In the genomic region with DNA sequence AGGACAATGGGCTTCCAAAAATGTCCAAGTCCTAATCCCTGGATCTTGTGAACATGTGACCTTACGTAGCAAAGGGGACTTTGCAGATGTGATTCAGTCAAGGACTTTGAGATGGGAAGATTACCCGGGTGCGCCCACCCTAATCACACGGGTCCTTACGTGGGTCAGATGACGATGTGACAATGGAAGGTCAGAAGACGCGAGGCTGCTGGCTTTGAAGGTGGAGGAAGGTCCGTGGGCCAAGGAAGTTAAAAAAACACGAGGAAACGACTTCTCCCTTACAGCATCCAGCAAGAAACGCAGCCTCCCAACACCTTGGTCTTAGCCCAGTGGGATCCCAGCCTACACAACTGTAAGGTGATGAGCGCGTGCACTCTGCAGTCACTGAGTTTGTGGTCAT, we compare ENCODE assay signal across 13 cellular contexts.
"Had no signal": no experiment of that assay in that cellular context is flagged by ENCODE, and none has a peak within 500 bp of the region (broad histone marks: within the 10 kb centered on the region; RNA-seq: fewer than 3 reads in every experiment).

No MANE protein-coding gene starts in this region.

- H3K27ac ChIP-seq: foreskin keratinocyte, hepatocyte, ovary, upper lobe of left lung had no signal

- ATAC-seq: foreskin keratinocyte; left cardiac atrium; natural killer cell; right cardiac atrium; stimulated activated naive B cell treated with anti-CD40 and anti-IgM and Interleukin-4, amounts not matched to agents 10 μg/mL and 1 μg/mL and 100 μg/mL, for 72 hours had no signal

- H3K9me3 ChIP-seq: ovary, upper lobe of left lung had no signal

- H3K36me3 ChIP-seq: ovary, upper lobe of left lung had no signal

- H3K27me3 ChIP-seq: foreskin keratinocyte, hepatocyte, ovary, upper lobe of left lung had no signal

- H3K4me3 ChIP-seq: hepatocyte, ovary, upper lobe of left lung had no signal

- DNase-seq: cerebellar nuclear complex; foreskin keratinocyte; kidney; left cardiac atrium; natural killer cell; right cardiac atrium; stimulated activated CD4-positive, alpha-beta T cell treated with anti-CD3 and anti-CD28 coated beads, Interleukin-15, amount 100 ng/mL, for 24 hours; stimulated activated CD4-positive, alpha-beta T cell treated with anti-CD3 and anti-CD28 coated beads, Interleukin-1b, Interleukin-23, amount 100 ng/mL, for 48 hours; stimulated activated CD4-positive, alpha-beta T cell treated with anti-CD3 and anti-CD28 coated beads, Interleukin-4, amount 100 ng/mL, for 4 hours; stimulated activated naive B cell treated with anti-CD40 and anti-IgM and Interleukin-4, amounts not matched to agents 10 μg/mL and 1 μg/mL and 100 μg/mL, for 72 hours had no signal

- H3K4me1 ChIP-seq: foreskin keratinocyte, upper lobe of left lung had no signal
